8 cellular contexts compared by ENCODE assay signal in the genomic region with DNA sequence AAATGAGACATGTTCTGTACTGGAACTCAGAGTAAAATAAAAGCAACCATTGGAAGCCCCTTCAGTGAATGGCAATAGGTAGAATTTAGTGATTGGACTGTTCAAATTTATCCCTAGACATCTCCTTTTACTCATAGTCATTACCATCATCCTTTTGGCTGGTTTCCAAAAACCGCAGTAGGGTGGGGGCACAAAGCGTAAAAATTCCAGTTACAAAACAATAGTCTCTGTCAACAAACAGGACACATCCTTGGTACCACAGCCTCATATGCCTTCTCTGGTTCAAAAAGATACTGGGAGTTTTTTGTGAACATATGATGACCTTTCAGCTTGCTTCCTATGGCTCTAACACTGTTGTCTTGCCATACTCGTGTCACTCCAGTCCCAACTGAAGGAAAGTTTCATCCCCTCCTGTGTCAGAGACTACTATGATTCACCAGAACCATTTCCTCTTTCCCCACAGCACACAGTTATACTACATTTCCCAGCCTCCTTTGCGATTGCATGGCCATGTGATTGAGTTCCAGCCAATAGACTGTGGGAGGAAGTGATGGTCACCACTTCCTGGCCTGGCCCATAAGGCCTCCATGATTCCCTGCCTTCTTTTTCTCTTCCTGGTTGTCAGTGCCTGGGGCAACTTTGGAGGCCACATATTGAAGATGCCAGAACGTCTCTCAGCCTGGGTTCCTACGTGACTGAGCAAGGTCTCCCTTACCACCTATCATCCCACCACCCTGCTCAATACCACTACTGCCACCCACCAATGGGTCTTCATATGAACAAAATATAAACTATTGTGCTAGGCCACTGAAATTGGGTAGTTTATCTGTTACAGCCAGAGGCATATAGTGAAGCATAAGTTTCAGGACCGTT.
DNase-seq lines count a peak whose midpoint lies in the region; ATAC-seq and TF ChIP-seq lines count a peak whose summit lies in the region.

No MANE protein-coding gene starts in this region.

- peak; percentile 90 for ATAC-seq in HG02938 (IDR thresholded peaks at IDR 0.05; ENCODE audit: unreplicated experiment)

- DNase-seq in MCF 10A (ENCODE audit: unreplicated experiment) = peak; percentile 49
- DNase-seq in breast epithelium (ENCODE audit: low spot score in 2 of 2) = no peak
- peak; percentile 84 for DNase-seq in NCI-H2171 treated with DMSO at 0.1 percent for 48 hours (lab: John Stamatoyannopoulos, UW)
- DNase-seq in erythroblast (lab: John Stamatoyannopoulos, UW) = peak; percentile 2 to 10
- no peak for DNase-seq in CD4-positive, alpha-beta memory T cell
- DNase-seq in thyroid gland = no peak
- no peak for DNase-seq in stimulated activated CD4-positive, alpha-beta T cell treated with anti-CD3 and anti-CD28 coated beads, Interleukin-12 subunit alpha, Interleukin-12 subunit beta, amount 100 ng/mL, for 4 hours

- H3K27ac ChIP-seq in breast epithelium (no peak overlapping the region), thyroid gland (no peak overlapping the region)
- no peak overlapping the region for H3K27ac ChIP-seq in CD4-positive, alpha-beta memory T cell (ENCODE audit: low read depth, low read length)

- H3K4me1 ChIP-seq in breast epithelium (no peaks in the 10 kb centered on the region), thyroid gland (peaks cover 10 to 11% of the 10 kb centered on the region in 2 donors)
- no peaks in the 10 kb centered on the region for H3K4me1 ChIP-seq in CD4-positive, alpha-beta memory T cell (ENCODE audit: insufficient read depth, low read length)

- H3K9me3 ChIP-seq in breast epithelium (no peaks in the 10 kb centered on the region), thyroid gland (no peaks in the 10 kb centered on the region)
- H3K9me3 ChIP-seq in CD4-positive, alpha-beta memory T cell (ENCODE audit: control insufficient read depth in 1 of 2, low read length in 2 of 2) = no peaks in the 10 kb centered on the region

- peaks cover 7% of the 10 kb centered on the region for H3K9me3 Mint-ChIP-seq in MCF 10A (ENCODE audit: unreplicated experiment)
- H3K9me3 Mint-ChIP-seq in CD4-positive, alpha-beta memory T cell = peaks cover 0 to 4% (median 1%) of the 10 kb centered on the region in 8 donors

- H3K27me3 ChIP-seq in breast epithelium = no peaks in the 10 kb centered on the region
- H3K27me3 ChIP-seq in CD4-positive, alpha-beta memory T cell (ENCODE audit: insufficient read depth, low read length) = no peaks in the 10 kb centered on the region
- no peaks in the 10 kb centered on the region for H3K27me3 ChIP-seq in thyroid gland

- H3K4me3 Mint-ChIP-seq in MCF 10A (ENCODE audit: unreplicated experiment) = no peak overlapping the region
- H3K4me3 Mint-ChIP-seq in CD4-positive, alpha-beta memory T cell = no peak overlapping the region

- peaks cover 29% of the 10 kb centered on the region for H3K27me3 Mint-ChIP-seq in MCF 10A (ENCODE audit: insufficient read depth, unreplicated experiment)
- H3K27me3 Mint-ChIP-seq in CD4-positive, alpha-beta memory T cell = peaks cover under 1 to 1% of the 10 kb centered on the region in 2 donors

- TF ChIP-seq CTCF in MCF 10A (IDR thresholded peaks at IDR 0.05; ENCODE audit: unreplicated experiment) (no peak), breast epithelium (IDR thresholded peaks at IDR 0.05) (no peak), thyroid gland (IDR thresholded peaks at IDR 0.05) (no peak)

- no peak overlapping the region for H3K4me3 ChIP-seq in breast epithelium
- H3K4me3 ChIP-seq in CD4-positive, alpha-beta memory T cell (ENCODE audit: low read length in 2 of 2) = no peak overlapping the region
- H3K4me3 ChIP-seq in thyroid gland (replicated peaks in 1 of 3) = no peak overlapping the region

- no peak overlapping the region for H3K27ac Mint-ChIP-seq in MCF 10A (ENCODE audit: low read depth, unreplicated experiment)
- no peak overlapping the region for H3K27ac Mint-ChIP-seq in CD4-positive, alpha-beta memory T cell

- H3K36me3 ChIP-seq in breast epithelium = no peaks in the 10 kb centered on the region
- no peaks in the 10 kb centered on the region for H3K36me3 ChIP-seq in CD4-positive, alpha-beta memory T cell (ENCODE audit: insufficient read depth, low read length)
- no peaks in the 10 kb centered on the region for H3K36me3 ChIP-seq in thyroid gland

- intact Hi-C loops in MCF 10A (cut with micrococcal nuclease) (no loop called here), breast epithelium (cut with DNase I; ENCODE audit: low total_unique reads) (no loop called here), thyroid gland (cut with DNase I) (no loop called here)
- intact Hi-C loops in CD4-positive, alpha-beta memory T cell (cut with micrococcal nuclease) = no loop called here

- peaks cover 5% of the 10 kb centered on the region for H3K4me1 Mint-ChIP-seq in MCF 10A (ENCODE audit: insufficient read depth, unreplicated experiment)
- H3K4me1 Mint-ChIP-seq in CD4-positive, alpha-beta memory T cell = peaks cover 0 to 2% (median 0%) of the 10 kb centered on the region in 4 donors

- no TSS peak for BruUV-seq in MCF 10A (replicated peaks; lab: Mats Ljungman, UMichigan)

- POLR2A ChIA-PET in MCF 10A (lab: Yijun Ruan, JAX) = no interaction called here
- POLR2A ChIA-PET in CD4-positive, alpha-beta memory T cell (lab: Charles Lee; ENCODE audit: partially characterized antibody) = no interaction called here

- WGBS in thyroid gland, 2 donors = 83 to 86% methylated on average over 7 of the region's 7 CpGs

- CTCF ChIA-PET in MCF 10A (lab: Yijun Ruan, JAX) = no interaction called here
- CTCF ChIA-PET in CD4-positive, alpha-beta memory T cell (lab: Charles Lee; ENCODE audit: partially characterized antibody) = no interaction called here

- H3K36me3 Mint-ChIP-seq in MCF 10A (ENCODE audit: insufficient read depth, unreplicated experiment) = no peaks in the 10 kb centered on the region
- no peaks in the 10 kb centered on the region for H3K36me3 Mint-ChIP-seq in CD4-positive, alpha-beta memory T cell

- no peak for TF ChIP-seq POLR2A in breast epithelium (IDR thresholded peaks at IDR 0.05)
- TF ChIP-seq POLR2A in erythroblast (IDR thresholded peaks at IDR 0.05; ENCODE audit: low read length) = no peak
- no peak for TF ChIP-seq POLR2A in thyroid gland (IDR thresholded peaks at IDR 0.05)

Comparison
In these comparisons a context has a peak if more than half of its experiments do, and no peak if none do; other contexts are left out.
1. DNase-seq: peak in MCF 10A (single experiment), NCI-H2171 treated with DMSO at 0.1 percent for 48 hours (single experiment) and erythroblast (2 of 2); none in breast epithelium (0 of 2), CD4-positive, alpha-beta memory T cell (0 of 5), thyroid gland (0 of 2) and stimulated activated CD4-positive, alpha-beta T cell treated with anti-CD3 and anti-CD28 coated beads, Interleukin-12 subunit alpha, Interleukin-12 subunit beta, amount 100 ng/mL, for 4 hours (single experiment).